1 cellular context compared by ENCODE assay signal in genomic region chr5:163437309-163438182, GRCh38.
TF ChIP-seq lines count a peak whose summit lies in the region.

TSS of gene CCNG1 (plus strand) at chr5:163437595. CDS start at chr5:163439257, 1,662 bp downstream.

TF ChIP-seq in K562, 482 proteins besides CTCF, POLR2A, EP300 and RAD21 (continued from another document and continues in another):
- TF ChIP-seq ZNF407 (IDR thresholded peaks at IDR 0.05; ENCODE audit: low read depth) (no peak), CHD4 (IDR thresholded peaks at IDR 0.05; ENCODE audit: insufficient read depth, insufficient replicate concordance, low read depth, low read length, poor library complexity, severe bottlenecking) (no peak), HES1 (IDR thresholded peaks at IDR 0.05; ENCODE audit: low read depth) (no peak), SMARCA5 (IDR thresholded peaks at IDR 0.05) (no peak), CREM (IDR thresholded peaks at IDR 0.05; ENCODE audit: low read depth) (peak; percentile 49), LCOR (CRISPR knock-in tag; IDR thresholded peaks at IDR 0.05) (peak; percentile 38; the same call in 1 of the 2 replicates), FOXA3 (CRISPR knock-in tag; conservative IDR thresholded peaks at IDR 0.05 in 1 of 2, IDR thresholded peaks at IDR 0.05 in 1 of 2) (no peak), ZNF655 (CRISPR knock-in tag; IDR thresholded peaks at IDR 0.05) (no peak), ARID4B (CRISPR knock-in tag; IDR thresholded peaks at IDR 0.05) (no peak; the same call in none of the 2 replicates), USF1 (CRISPR knock-in tag; IDR thresholded peaks at IDR 0.05) (peak; percentile 37; the same call in 1 of the 2 replicates), UBTF (IDR thresholded peaks at IDR 0.05; ENCODE audit: borderline replicate concordance in 1 of 2, low read depth in 2 of 2, low read length in 2 of 2) (no peak; a peak in 1 of 4 replicates), FOXJ3 (CRISPR knock-in tag; IDR thresholded peaks at IDR 0.05) (no peak), MCM5 (IDR thresholded peaks at IDR 0.05; ENCODE audit: low read depth) (no peak), MYC (IDR thresholded peaks at IDR 0.05; ENCODE audit: low read depth, low read length) (0 out of 2 replicates have a peak, but pooled peaks have one; percentile 48), MYC (CRISPR knock-in tag; IDR thresholded peaks at IDR 0.05; ENCODE audit: borderline replicate concordance, low read depth) (no peak), PPARD (CRISPR knock-in tag; IDR thresholded peaks at IDR 0.05) (no peak), CBX3 (IDR thresholded peaks at IDR 0.05; ENCODE audit: borderline replicate concordance in 1 of 2, low read length in 2 of 2) (no peak), RFX7 (CRISPR knock-in tag; IDR thresholded peaks at IDR 0.05) (no peak), ZC3H8 (IDR thresholded peaks at IDR 0.05) (no peak), BCLAF1 (IDR thresholded peaks at IDR 0.05; ENCODE audit: borderline replicate concordance in 1 of 2, control insufficient read depth in 1 of 2, low read depth in 2 of 2, low read length in 1 of 2) (no peak; a peak in 1 of 4 replicates), ARID2 (IDR thresholded peaks at IDR 0.05) (0 out of 2 replicates have a peak, but pooled peaks have one; percentile 7), GABPB2 (CRISPR knock-in tag; conservative IDR thresholded peaks at IDR 0.05) (no peak), FOXK1 (CRISPR knock-in tag; IDR thresholded peaks at IDR 0.05; ENCODE audit: borderline replicate concordance) (no peak), ZNF23 (CRISPR knock-in tag; IDR thresholded peaks at IDR 0.05) (no peak), SMAD2 (IDR thresholded peaks at IDR 0.05; ENCODE audit: low read depth, low read length) (no peak), TBP (optimal IDR thresholded peaks at IDR 0.05; ENCODE audit: low read depth, low read length) (peak; percentile 98), GTF2E2 (tag; IDR thresholded peaks at IDR 0.05) (peak; percentile 96), SMAD3 (CRISPR knock-in tag; conservative IDR thresholded peaks at IDR 0.05) (no peak), SMARCE1 (IDR thresholded peaks at IDR 0.05) (peak; percentile 21; the same call in 1 of the 2 replicates), PYGO2 (tag; IDR thresholded peaks at IDR 0.05) (no peak), MTA3 (IDR thresholded peaks at IDR 0.05; ENCODE audit: borderline replicate concordance) (peak; percentile 97), MNT (conservative IDR thresholded peaks at IDR 0.05) (peak; percentile 10 to 39; a peak in 2 of 4 replicates), TAF7 (tag; IDR thresholded peaks at IDR 0.05) (peak; percentile 81), SREBF2 (CRISPR knock-in tag; IDR thresholded peaks at IDR 0.05) (no peak)
